ENCODE assay signal across 8 cellular contexts in the genomic region with DNA sequence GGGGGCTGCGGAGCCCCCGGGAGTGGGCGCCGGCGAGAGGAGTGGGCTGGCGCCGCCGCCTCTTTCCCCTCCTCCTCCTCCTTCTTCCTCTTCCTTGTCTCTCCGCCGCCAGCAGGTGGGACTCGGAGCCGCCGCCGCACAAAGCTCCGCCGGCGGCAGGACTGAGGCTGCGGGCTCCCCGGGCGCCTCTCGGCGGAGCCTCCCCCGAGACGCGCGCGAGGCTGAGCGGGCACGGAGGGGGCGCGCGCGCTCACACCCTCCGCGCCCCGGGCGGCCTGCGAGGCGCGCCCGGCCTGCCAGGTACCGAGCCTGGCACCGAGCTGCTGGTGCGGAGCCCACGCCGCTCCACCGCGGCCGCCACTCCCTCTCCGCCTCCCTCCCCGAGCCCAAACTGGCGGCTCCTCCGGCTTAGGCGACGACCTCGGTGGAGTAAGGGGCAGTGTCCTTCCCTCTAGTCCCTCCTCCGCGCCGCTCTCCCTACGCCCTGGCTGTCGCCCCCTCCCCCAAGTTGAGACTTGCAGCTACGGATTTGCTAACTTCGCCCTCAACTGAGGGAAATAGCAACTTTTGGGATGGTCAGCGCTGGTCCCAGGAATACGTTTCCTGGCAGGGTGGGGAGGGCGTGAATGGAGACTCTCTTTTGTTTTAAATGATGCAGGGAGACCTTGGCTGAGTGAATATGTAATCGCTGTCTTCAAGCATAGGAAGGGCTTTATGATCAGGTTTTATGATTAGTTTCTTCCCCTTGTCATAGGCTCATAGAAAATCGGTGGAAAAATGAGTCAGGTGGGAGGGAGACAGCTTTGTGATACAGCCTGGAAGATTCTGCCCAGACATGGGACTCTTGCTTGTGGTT.
DNase-seq lines count a peak whose midpoint lies in the region; ATAC-seq, FAIRE-seq and TF ChIP-seq lines count a peak whose summit lies in the region.

No MANE protein-coding gene starts in this region.

- no peaks in the 10 kb centered on the region for H3K36me3 ChIP-seq in BLaER1
- H3K36me3 ChIP-seq in RWPE2 (ENCODE audit: low read depth) = no peaks in the 10 kb centered on the region
- H3K36me3 ChIP-seq in ascending aorta = no peaks in the 10 kb centered on the region
- no peaks in the 10 kb centered on the region for H3K36me3 ChIP-seq in smooth muscle cell (ENCODE audit: low read depth)

- H3K27me3 ChIP-seq in BLaER1 (no peaks in the 10 kb centered on the region), RWPE2 (ENCODE audit: insufficient read depth, poor library complexity, severe bottlenecking) (no peaks in the 10 kb centered on the region), ascending aorta (no peaks in the 10 kb centered on the region), smooth muscle cell (ENCODE audit: low read depth) (peaks cover 32% of the 10 kb centered on the region)

- H3K27ac ChIP-seq in BLaER1 (peak overlapping the region; percentile 88), RWPE2 (ENCODE audit: poor library complexity, severe bottlenecking) (peak overlapping the region; percentile 51), ascending aorta (no peak overlapping the region), smooth muscle cell (ENCODE audit: low read depth) (peak overlapping the region; percentile 4)

- WGBS in smooth muscle cell (ENCODE audit: low lambda C conversion rate) = 3% methylated on average over 48 of the region's 68 CpGs

- H3K9ac ChIP-seq in BLaER1 (peak overlapping the region; percentile 87), smooth muscle cell (ENCODE audit: low read depth) (no peak overlapping the region)

- intact Hi-C loops in ascending aorta (cut with DNase I) = no loop called here

- ATAC-seq in HG03442 (IDR thresholded peaks at IDR 0.05; ENCODE audit: unreplicated experiment) (peak; percentile 62), RWPE2 (ENCODE audit: low read depth) (peak; percentile 52), HG03378 (IDR thresholded peaks at IDR 0.05; ENCODE audit: unreplicated experiment) (no peak)

- H3K79me2 ChIP-seq in smooth muscle cell (ENCODE audit: low read depth) = peaks cover 12% of the 10 kb centered on the region

- H3K9me3 ChIP-seq in BLaER1 (no peaks in the 10 kb centered on the region), RWPE2 (ENCODE audit: severe bottlenecking) (no peaks in the 10 kb centered on the region), ascending aorta (no peaks in the 10 kb centered on the region), iPS-18c (ENCODE audit: control insufficient read depth, insufficient read depth, low read length) (no peaks in the 10 kb centered on the region), smooth muscle cell (replicated peaks; ENCODE audit: low read depth) (no peaks in the 10 kb centered on the region)

- peak overlapping the region; percentile 82 for H2AFZ ChIP-seq in smooth muscle cell (ENCODE audit: low read depth)

- DNase-seq in GM19239 (ENCODE audit: insufficient read length, low spot score) (peak; percentile 25), RWPE2 (ENCODE audit: low spot score) (no peak), ascending aorta (ENCODE audit: low spot score in 2 of 2) (no peak), smooth muscle cell (lab: John Stamatoyannopoulos, UW; ENCODE audit: unreplicated experiment) (no peak)

- peaks cover 6% of the 10 kb centered on the region for H3F3A ChIP-seq in smooth muscle cell (ENCODE audit: low read depth)

- peak; percentile 32 for TF ChIP-seq CTCF in RWPE2 (IDR thresholded peaks at IDR 0.05; ENCODE audit: poor library complexity, severe bottlenecking)
- TF ChIP-seq CTCF in ascending aorta (IDR thresholded peaks at IDR 0.05) = no peak
- TF ChIP-seq CTCF in smooth muscle cell (IDR thresholded peaks at IDR 0.05; ENCODE audit: borderline replicate concordance, insufficient read depth, poor library complexity, severe bottlenecking) = no peak

- peaks cover 22% of the 10 kb centered on the region for H3K4me1 ChIP-seq in BLaER1
- H3K4me1 ChIP-seq in RWPE2 (ENCODE audit: insufficient read depth, poor library complexity, severe bottlenecking) = peaks cover 4% of the 10 kb centered on the region
- H3K4me1 ChIP-seq in ascending aorta = peaks cover 0 to 2% of the 10 kb centered on the region in 2 donors
- peaks cover 24% of the 10 kb centered on the region for H3K4me1 ChIP-seq in smooth muscle cell (ENCODE audit: low read depth)

- H3K4me3 ChIP-seq in BLaER1 = peak overlapping the region; percentile 92
- peak overlapping the region; percentile 81 for H3K4me3 ChIP-seq in RWPE2 (ENCODE audit: severe bottlenecking)
- H3K4me3 ChIP-seq in ascending aorta = peak overlapping the region; percentile 62 to 89
- peak overlapping the region; percentile 81 for H3K4me3 ChIP-seq in iPS-18c (ENCODE audit: insufficient read depth, low read depth, low read length)
- H3K4me3 ChIP-seq in smooth muscle cell = peak overlapping the region; percentile 88

- H3K4me2 ChIP-seq in BLaER1 (peak overlapping the region; percentile 88), smooth muscle cell (peak overlapping the region; percentile 96)

- H4K20me1 ChIP-seq in BLaER1 = peaks cover 26% of the 10 kb centered on the region
- peaks cover 6% of the 10 kb centered on the region for H4K20me1 ChIP-seq in smooth muscle cell (ENCODE audit: low read depth)

- FAIRE-seq in GM19239 (lab: Jason Lieb, UNC) = peak; percentile 8

Comparison
In these comparisons a context has a peak if more than half of its experiments do, and no peak if none do; other contexts are left out.
1. H3K27ac ChIP-seq: peak in BLaER1 (single experiment), RWPE2 (single experiment) and smooth muscle cell (single experiment); none in ascending aorta (0 of 2).
2. Peak in every context shown above with its lines, with median percentiles within 50 percentile points of each other: H3K4me3 ChIP-seq.